In the genomic region with DNA sequence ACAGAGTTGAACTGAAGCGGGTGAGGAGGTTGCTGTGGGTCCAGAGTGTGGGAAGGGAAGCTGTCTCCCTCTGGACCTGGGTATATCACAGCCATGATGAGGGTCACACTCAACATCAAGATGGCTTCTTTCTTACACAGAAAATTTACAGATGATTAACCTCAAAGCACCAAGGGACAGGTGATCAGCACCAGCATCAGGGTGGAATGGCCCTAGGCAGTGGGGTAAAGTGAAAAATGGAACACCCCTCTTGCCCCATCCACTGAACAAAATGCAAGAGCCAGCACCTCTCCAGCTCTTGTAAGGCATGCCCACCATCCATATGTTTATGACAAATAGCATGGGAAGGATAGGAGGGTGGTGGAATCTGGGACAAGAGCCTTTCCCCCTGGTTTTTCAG, we compare ENCODE assay signal across 31 cellular contexts. TPM values are rescaled to one million over a fixed set of nuclear protein-coding genes. Genes with fewer than 3 reads are reported as not detected.
"Had no signal": no experiment of that assay in that cellular context is flagged by ENCODE, and none has a peak within 500 bp of the region (broad histone marks: within the 10 kb centered on the region; RNA-seq: fewer than 3 reads in every experiment).

No MANE protein-coding gene starts in this region.

- H3K4me1 ChIP-seq: adrenal gland, ascending aorta, breast epithelium had no signal

- H3K27me3 ChIP-seq: adrenal gland, ascending aorta, body of pancreas, brain microvascular endothelial cell, breast epithelium, cardiac muscle cell had no signal

- H3K4me3 ChIP-seq: adrenal gland, ascending aorta, body of pancreas, breast epithelium, cardiac muscle cell had no signal

- H3K36me3 ChIP-seq: adrenal gland, ascending aorta, brain microvascular endothelial cell, breast epithelium, cardiac muscle cell had no signal

- DNase-seq: activated effector memory CD4-positive, alpha-beta T cell treated with anti-CD3 and anti-CD28 coated beads, Interleukin-2, amount 50 U/mL, for 16 hours; activated effector memory CD4-positive, alpha-beta T cell treated with Interleukin-2 at 50 U/mL for 16 hours; activated gamma-delta T cell; activated gamma-delta T cell treated with Interleukin-2 at 50 U/mL for 16 hours; activated naive CD4-positive, alpha-beta T cell; activated naive CD4-positive, alpha-beta T cell treated with anti-CD3 and anti-CD28 coated beads for 36 hours; activated naive CD4-positive, alpha-beta T cell treated with anti-CD3 and anti-CD28 coated beads, Interleukin-2, amount 10 ng/mL, durations not matched to agents 7 days and 5 days; activated naive CD4-positive, alpha-beta T cell treated with anti-CD3 and anti-CD28 coated beads, Interleukin-2, amount 50 U/mL, for 16 hours; activated naive CD4-positive, alpha-beta T cell treated with Interleukin-2 at 50 U/mL for 16 hours; activated naive CD8-positive, alpha-beta T cell treated with anti-CD3 and anti-CD28 coated beads for 36 hours; activated naive CD8-positive, alpha-beta T cell treated with anti-CD3 and anti-CD28 coated beads, Interleukin-2, amount 10 ng/mL, durations not matched to agents 7 days and 5 days; activated naive CD8-positive, alpha-beta T cell treated with anti-CD3 and anti-CD28 coated beads, Interleukin-2, amount 50 U/mL, for 24 hours; activated T-cell treated with anti-CD3 and anti-CD28 coated beads, Interleukin-2, amount 50 U/mL, for 1 hour; activated T-cell treated with anti-CD3 and anti-CD28 coated beads, Interleukin-2, amount 50 U/mL, for 24 hours; activated T-cell treated with anti-CD3 and anti-CD28 coated beads, Interleukin-2, amount 50 U/mL, for 4 hours; activated T-cell treated with anti-CD3 and anti-CD28 coated beads, Interleukin-2, amount 50 U/mL, for 48 hours; activated T-cell treated with anti-CD3 and anti-CD28 coated beads, Interleukin-2, amount 50 U/mL, for 72 hours; adrenal gland; amniotic stem cell; amygdala; anterior cingulate cortex; aorta; body of pancreas; brain microvascular endothelial cell; caudate nucleus; central memory CD4-positive, alpha-beta T cell; cerebellar nuclear complex had no signal

- H3K9me3 ChIP-seq: adrenal gland, ascending aorta, body of pancreas, breast epithelium had no signal

- H3K27ac ChIP-seq: adrenal gland, ascending aorta, body of pancreas, brain microvascular endothelial cell, breast epithelium, cardiac muscle cell had no signal

RNA-seq across cellular contexts. Expression of a gene that starts 40.3 kb away (rescaled TPM):
- polyA plus RNA-seq: adipose tissue, aorta had no signal
